8 cellular contexts compared by ENCODE assay signal in genomic region chr7:135710417-135711138, GRCh38. TPM values are rescaled to one million over a fixed set of nuclear protein-coding genes. Genes with fewer than 3 reads are reported as not detected.
DNase-seq lines count a peak whose midpoint lies in the region; ATAC-seq and TF ChIP-seq lines count a peak whose summit lies in the region.

No MANE protein-coding gene starts in this region.

- intact Hi-C loops in vagina (cut with DNase I), result no loop called here

- no peak for TF ChIP-seq POLR2A in vagina (IDR thresholded peaks at IDR 0.05)

- no peak for ATAC-seq in GM21619 (IDR thresholded peaks at IDR 0.05; ENCODE audit: unreplicated experiment)

- H3K4me3 ChIP-seq in iPS-15b (ENCODE audit: low read depth, low read length), result peak overlapping the region; percentile 39
- H3K4me3 ChIP-seq in vagina, result peak overlapping the region in 1 of 2 donors; percentile 27

- no peak overlapping the region for H3K9ac ChIP-seq in iPS-15b (ENCODE audit: low read depth, low read length)

- H3K36me3 ChIP-seq in iPS-15b (ENCODE audit: control insufficient read depth, insufficient read depth, low read length) (no peaks in the 10 kb centered on the region), vagina (no peaks in the 10 kb centered on the region)

- H3K4me1 ChIP-seq in iPS-15b (ENCODE audit: control insufficient read depth, insufficient read depth, low read length) (peaks cover 9% of the 10 kb centered on the region), vagina (peaks cover 5% of the 10 kb centered on the region)

- H3K9me3 ChIP-seq in iPS-15b (ENCODE audit: control insufficient read depth, insufficient read depth, low read length), result no peaks in the 10 kb centered on the region
- H3K9me3 ChIP-seq in vagina, result no peaks in the 10 kb centered on the region

- DNase-seq in AG09319 (ENCODE audit: extremely low read depth, low read depth) (no peak), GM13977 (ENCODE audit: low spot score) (peak; percentile 73), RKO (ENCODE audit: low spot score) (peak; percentile 50), NCI-H2196 (lab: John Stamatoyannopoulos, UW; ENCODE audit: unreplicated experiment) (no peak), cerebellum (ENCODE audit: low spot score) (no peak), vagina (ENCODE audit: extremely low spot score in 2 of 2) (no peak)

- H3K27ac ChIP-seq in vagina, result no peak overlapping the region

- H3K27me3 ChIP-seq in iPS-15b (ENCODE audit: control insufficient read depth, insufficient read depth, low read length) (no peaks in the 10 kb centered on the region), vagina (no peaks in the 10 kb centered on the region)

- TF ChIP-seq CTCF in AG09319 (IDR thresholded peaks at IDR 0.05; ENCODE audit: low read depth, low read length) (peak; percentile 42), GM13977 (IDR thresholded peaks at IDR 0.05; ENCODE audit: extremely low read depth, insufficient read depth, missing control alignments) (peak; percentile 58), vagina (IDR thresholded peaks at IDR 0.05) (no peak)

- in situ Hi-C loops in GM13977 (cut with MboI; ENCODE audit: low pct_unique_long_range_greater_than_20kb, low sequenced_read_pairs, unreplicated experiment), result no loop called here

RNA-seq across cellular contexts. Expression of gene SLC13A4, which starts 17.4 kb away (rescaled TPM):
- total RNA-seq in cerebellum (2.4 TPM), vagina (not detected)

RNA-seq across cellular contexts. Expression of gene FAM180A, which starts 38.0 kb away (rescaled TPM):
- total RNA-seq in cerebellum (not detected), vagina (7.1 TPM)

RNA-seq across cellular contexts. Expression of gene STMP1, which starts 48.3 kb away (rescaled TPM):
- total RNA-seq in cerebellum (36.2 TPM), vagina (13.5 TPM)

Comparison
In these comparisons a context has a peak if more than half of its experiments do, and no peak if none do; other contexts are left out.
1. DNase-seq: peak in GM13977 (single experiment) and RKO (single experiment); none in AG09319 (single experiment), NCI-H2196 (single experiment), cerebellum (single experiment) and vagina (0 of 2).
2. CTCF ChIP-seq: peak in AG09319 (single experiment) and GM13977 (single experiment); none in vagina (0 of 3).